17 cellular contexts compared by ENCODE assay signal in genomic region chr3:67674055-67674454, GRCh38. TPM values are rescaled to one million over a fixed set of nuclear protein-coding genes. Genes with fewer than 3 reads are reported as not detected.
DNase-seq lines count a peak whose midpoint lies in the region; ATAC-seq and TF ChIP-seq lines count a peak whose summit lies in the region.
"Had no signal": no experiment of that assay in that cellular context is flagged by ENCODE, and none has a peak within 500 bp of the region (broad histone marks: within the 10 kb centered on the region; RNA-seq: fewer than 3 reads in every experiment).

No MANE protein-coding gene starts in this region.

- no peak overlapping the region for H3K56ac ChIP-seq in H9 (ENCODE audit: insufficient read length, low read depth, low read length)

- H3T11ph ChIP-seq in H9 (ENCODE audit: low read length) = no peak overlapping the region

- ATAC-seq in effector memory CD8-positive, alpha-beta T cell (replicated peaks) = peak; percentile 80
- peak; percentile 29 for ATAC-seq in naive thymus-derived CD4-positive, alpha-beta T cell
- ATAC-seq in stimulated activated effector memory CD8-positive, alpha-beta T cell treated with anti-CD3 and anti-CD28 coated beads, Interleukin-12 subunit alpha, Interleukin-12 subunit beta, amount 100 ng/mL, for 72 hours = peak; percentile 50
- no peak for ATAC-seq in HG03439 (IDR thresholded peaks at IDR 0.05; ENCODE audit: unreplicated experiment)
- ATAC-seq: GM23338 had no signal

- H3K23me2 ChIP-seq in H9 (ENCODE audit: insufficient read length, low read depth, low read length, poor library complexity, severe bottlenecking) = no peaks in the 10 kb centered on the region

- H3K27ac ChIP-seq in H9 (ENCODE audit: insufficient read length, low read depth, low read length) = no peak overlapping the region
- no peak overlapping the region for H3K27ac ChIP-seq in naive thymus-derived CD4-positive, alpha-beta T cell (ENCODE audit: low read depth, low read length)

- H2BK5ac ChIP-seq in H9 (ENCODE audit: insufficient read length, low read length) = no peak overlapping the region

- H3K4me3 Mint-ChIP-seq in H9 = no peak overlapping the region
- peak overlapping the region in 1 of 2 donors; percentile 3 for H3K4me3 Mint-ChIP-seq in effector memory CD8-positive, alpha-beta T cell
- H3K4me3 Mint-ChIP-seq in naive thymus-derived CD4-positive, alpha-beta T cell = peak overlapping the region in 1 of 10 donors; percentile 30
- H3K4me3 Mint-ChIP-seq in stimulated activated effector memory CD8-positive, alpha-beta T cell treated with anti-CD3 and anti-CD28 coated beads, Interleukin-12 subunit alpha, Interleukin-12 subunit beta, amount 100 ng/mL, for 72 hours = no peak overlapping the region
- H3K4me3 Mint-ChIP-seq: CD4-positive, alpha-beta memory T cell; GM23338 had no signal

- no peak overlapping the region for H2BK12ac ChIP-seq in H9 (ENCODE audit: insufficient read length, low read depth, low read length)

- no peaks in the 10 kb centered on the region for H3K27me3 Mint-ChIP-seq in H9 (ENCODE audit: low read depth)
- no peaks in the 10 kb centered on the region for H3K27me3 Mint-ChIP-seq in effector memory CD8-positive, alpha-beta T cell
- H3K27me3 Mint-ChIP-seq in naive thymus-derived CD4-positive, alpha-beta T cell = no peaks in the 10 kb centered on the region
- H3K27me3 Mint-ChIP-seq: CD4-positive, alpha-beta memory T cell had no signal

- DNase-seq in H9 = no peak
- peak in 2 of 3 experiments; percentile 7 to 8 for DNase-seq in effector memory CD8-positive, alpha-beta T cell
- DNase-seq in naive thymus-derived CD4-positive, alpha-beta T cell = no peak
- DNase-seq in stimulated activated effector memory CD8-positive, alpha-beta T cell treated with anti-CD3 and anti-CD28 coated beads, Interleukin-12 subunit alpha, Interleukin-12 subunit beta, amount 100 ng/mL, for 72 hours (ENCODE audit: low spot score in 2 of 2) = no peak
- no peak for DNase-seq in stimulated activated CD8-positive, alpha-beta memory T cell treated with anti-CD3 and anti-CD28 coated beads, Interleukin-4, amount 100 ng/mL, for 48 hours
- DNase-seq in pons (ENCODE audit: low spot score) = no peak
- DNase-seq in lower leg skin (ENCODE audit: low spot score in 2 of 2) = no peak
- DNase-seq: C1 segment of cervical spinal cord; Calu3; CD4-positive, alpha-beta memory T cell; COR-L47; DMS53; DMS79 treated with DMSO at 0.1 percent for 48 hours; GF-D8; HCEC 1CT had no signal

- no peaks in the 10 kb centered on the region for H3K79me2 ChIP-seq in H9 (ENCODE audit: insufficient read depth, low read length)

- peaks cover 0 to 2% (median 0%) of the 10 kb centered on the region in 3 experiments; a peak in 4 of 7 replicates for H3K36me3 Mint-ChIP-seq in H9 (ENCODE audit: insufficient read depth in 1 of 3, low read depth in 3 of 3)
- H3K36me3 Mint-ChIP-seq in effector memory CD8-positive, alpha-beta T cell (ENCODE audit: insufficient read depth) = peaks cover 6% of the 10 kb centered on the region
- H3K36me3 Mint-ChIP-seq in naive thymus-derived CD4-positive, alpha-beta T cell = peaks cover 0 to 33% (median 20%) of the 10 kb centered on the region in 5 donors
- H3K36me3 Mint-ChIP-seq in stimulated activated effector memory CD8-positive, alpha-beta T cell treated with anti-CD3 and anti-CD28 coated beads, Interleukin-12 subunit alpha, Interleukin-12 subunit beta, amount 100 ng/mL, for 72 hours = no peaks in the 10 kb centered on the region

- H4K8ac ChIP-seq in H9 (replicated peaks; ENCODE audit: insufficient read length, low read depth, low read length) = no peak overlapping the region

- no peak overlapping the region for H3K4me2 ChIP-seq in H9 (ENCODE audit: insufficient read depth, insufficient read length, low read length)
- H3K4me2 ChIP-seq: GM23338 had no signal

- H2BK20ac ChIP-seq in H9 (ENCODE audit: low read depth, low read length, poor library complexity, severe bottlenecking) = no peak overlapping the region

- no peak overlapping the region for H4K5ac ChIP-seq in H9 (ENCODE audit: insufficient read length, low read depth, low read length)

- no CpG with 5 or more reads among the region's 4 CpGs for WGBS in H9 (ENCODE audit: extremely low coverage, insufficient read length, low lambda C conversion rate)
- 88 to 90% methylated on average over 4 of the region's 4 CpGs for WGBS in lower leg skin, 2 donors

- H3K4ac ChIP-seq in H9 (ENCODE audit: low read depth, low read length) = no peak overlapping the region

- no peaks in the 10 kb centered on the region for H3K36me3 ChIP-seq in naive thymus-derived CD4-positive, alpha-beta T cell (ENCODE audit: control insufficient read depth in 2 of 3, insufficient read depth in 3 of 3, low read length in 3 of 3)

- CTCF ChIA-PET in naive thymus-derived CD4-positive, alpha-beta T cell (lab: Charles Lee) = interaction anchor here (1.6 kb wide), 1 partner anchor 10 kb away, joined by 3 read pairs; no protein-coding TSS in a partner anchor

- no peak overlapping the region for H3K23ac ChIP-seq in H9 (ENCODE audit: insufficient read length, low read depth, low read length)

- POLR2A ChIA-PET in naive thymus-derived CD4-positive, alpha-beta T cell (lab: Charles Lee) = no interaction called here

- H3K9me3 Mint-ChIP-seq in H9 = peaks cover 0 to 4% of the 10 kb centered on the region in 2 experiments; a peak in 2 of 5 replicates
- H3K9me3 Mint-ChIP-seq in effector memory CD8-positive, alpha-beta T cell = peaks cover 3 to 8% of the 10 kb centered on the region in 2 donors
- peaks cover 0 to 10% (median 3%) of the 10 kb centered on the region in 11 donors for H3K9me3 Mint-ChIP-seq in naive thymus-derived CD4-positive, alpha-beta T cell
- peaks cover 3% of the 10 kb centered on the region for H3K9me3 Mint-ChIP-seq in stimulated activated effector memory CD8-positive, alpha-beta T cell treated with anti-CD3 and anti-CD28 coated beads, Interleukin-12 subunit alpha, Interleukin-12 subunit beta, amount 100 ng/mL, for 72 hours

- no peak overlapping the region for H2BK120ac ChIP-seq in H9 (ENCODE audit: low read depth, low read length, poor library complexity, severe bottlenecking)

- no peak overlapping the region for H4K91ac ChIP-seq in H9 (ENCODE audit: insufficient read length, low read depth, low read length)

- no peak overlapping the region for H2AK5ac ChIP-seq in H9 (ENCODE audit: insufficient read length, low read length)

- no peaks in the 10 kb centered on the region for H3K4me1 ChIP-seq in H9 (ENCODE audit: insufficient read depth, low read length)
- peaks cover 12 to 16% of the 10 kb centered on the region in 2 donors for H3K4me1 ChIP-seq in naive thymus-derived CD4-positive, alpha-beta T cell (ENCODE audit: control insufficient read depth in 2 of 2, insufficient read depth in 2 of 2, low read length in 2 of 2)

- no peak overlapping the region for H2BK15ac ChIP-seq in H9 (ENCODE audit: low read depth, low read length)

- H3K18ac ChIP-seq in H9 (ENCODE audit: insufficient read length, low read depth, low read length) = no peak overlapping the region

- H4K20me1 ChIP-seq in H9 (ENCODE audit: control insufficient read depth, insufficient read depth, insufficient read length) = no peaks in the 10 kb centered on the region

- TF ChIP-seq POLR2A in lower leg skin (IDR thresholded peaks at IDR 0.05) = no peak

- intact Hi-C loops in naive thymus-derived CD4-positive, alpha-beta T cell (cut with micrococcal nuclease) = no loop called here
- intact Hi-C loops in lower leg skin (cut with DNase I; ENCODE audit: low total_unique reads) = loop anchor here (10.0 kb wide), 1 partner anchor 411 kb away; no protein-coding TSS in a partner anchor

- peak overlapping the region in 2 of 3 experiments; percentile 28 to 38; a peak in 3 of 7 replicates for H3K27ac Mint-ChIP-seq in H9
- no peak overlapping the region for H3K27ac Mint-ChIP-seq in effector memory CD8-positive, alpha-beta T cell
- peak overlapping the region in 3 of 9 donors; percentile 10 to 47 (median 36) for H3K27ac Mint-ChIP-seq in naive thymus-derived CD4-positive, alpha-beta T cell
- no peak overlapping the region for H3K27ac Mint-ChIP-seq in stimulated activated effector memory CD8-positive, alpha-beta T cell treated with anti-CD3 and anti-CD28 coated beads, Interleukin-12 subunit alpha, Interleukin-12 subunit beta, amount 100 ng/mL, for 72 hours
- H3K27ac Mint-ChIP-seq: GM23338 had no signal

- TF ChIP-seq CTCF in H9 (conservative IDR thresholded peaks at IDR 0.05) = no peak
- no peak for TF ChIP-seq CTCF in lower leg skin (IDR thresholded peaks at IDR 0.05)

- H3K4me1 Mint-ChIP-seq in H9 = peaks cover 0 to under 1% of the 10 kb centered on the region in 2 experiments; a peak in 1 of 4 replicates
- H3K4me1 Mint-ChIP-seq in effector memory CD8-positive, alpha-beta T cell (ENCODE audit: low read depth in 2 of 2) = peaks cover 14 to 21% of the 10 kb centered on the region in 2 donors
- H3K4me1 Mint-ChIP-seq in naive thymus-derived CD4-positive, alpha-beta T cell = peaks cover 12 to 61% (median 44%) of the 10 kb centered on the region in 7 donors
- peaks cover 18% of the 10 kb centered on the region for H3K4me1 Mint-ChIP-seq in stimulated activated effector memory CD8-positive, alpha-beta T cell treated with anti-CD3 and anti-CD28 coated beads, Interleukin-12 subunit alpha, Interleukin-12 subunit beta, amount 100 ng/mL, for 72 hours
- H3K4me1 Mint-ChIP-seq: GM23338 had no signal

- no peak overlapping the region for H2AFZ ChIP-seq in H9 (ENCODE audit: low read length)
- H2AFZ ChIP-seq: GM23338 had no signal

- H3K27me3 ChIP-seq in H9 (ENCODE audit: insufficient read depth, low read length) = no peaks in the 10 kb centered on the region
- H3K27me3 ChIP-seq in naive thymus-derived CD4-positive, alpha-beta T cell (ENCODE audit: control insufficient read depth in 2 of 2, insufficient read depth in 2 of 2, low read length in 2 of 2) = no peaks in the 10 kb centered on the region

- H3K9me3 ChIP-seq in H9 (ENCODE audit: control insufficient read depth, low read depth, low read length) = no peaks in the 10 kb centered on the region
- H3K9me3 ChIP-seq in naive thymus-derived CD4-positive, alpha-beta T cell (ENCODE audit: control insufficient read depth in 2 of 3, low read length in 3 of 3) = no peaks in the 10 kb centered on the region

- no peak overlapping the region for H3K4me3 ChIP-seq in naive thymus-derived CD4-positive, alpha-beta T cell (ENCODE audit: low read length)
- no peak overlapping the region for H3K4me3 ChIP-seq in lower leg skin (ENCODE audit: low read depth, poor library complexity, severe bottlenecking)
- H3K4me3 ChIP-seq: GM23338 had no signal

- H3K79me1 ChIP-seq in H9 (ENCODE audit: insufficient read depth, low read depth, low read length, poor library complexity, severe bottlenecking) = no peaks in the 10 kb centered on the region

- no peak overlapping the region for H3K14ac ChIP-seq in H9 (ENCODE audit: insufficient read depth, low read length)

- no peak overlapping the region for H3K9ac ChIP-seq in H9 (ENCODE audit: extremely low read depth, insufficient read length, low read length)

RNA-seq across cellular contexts. Expression of gene SUCLG2, which starts 19.6 kb away (rescaled TPM):
- total RNA-seq in H9 (2021) (38.1 and 38.5 TPM in 2 replicates), lower leg skin (10 to 100 TPM; 38.7 to 42.9 (median 41.3) TPM)
- 10 to 100 TPM; 49.7 to 75.9 (median 61.4) TPM for total RNA-seq in naive thymus-derived CD4-positive, alpha-beta T cell
- polyA plus RNA-seq in naive thymus-derived CD4-positive, alpha-beta T cell = 10 to 100 TPM; 88.5 to 97.9 TPM

Comparison
In these comparisons a context has a peak if more than half of its experiments do, and no peak if none do; other contexts are left out.
1. DNase-seq: peak in effector memory CD8-positive, alpha-beta T cell (2 of 3); none in H9 (single experiment), naive thymus-derived CD4-positive, alpha-beta T cell (0 of 9), stimulated activated effector memory CD8-positive, alpha-beta T cell treated with anti-CD3 and anti-CD28 coated beads, Interleukin-12 subunit alpha, Interleukin-12 subunit beta, amount 100 ng/mL, for 72 hours (0 of 2), stimulated activated CD8-positive, alpha-beta memory T cell treated with anti-CD3 and anti-CD28 coated beads, Interleukin-4, amount 100 ng/mL, for 48 hours (single experiment), pons (single experiment) and lower leg skin (0 of 2).
2. H3K27ac Mint-ChIP-seq: peak in H9 (2 of 3); none in effector memory CD8-positive, alpha-beta T cell (0 of 2) and stimulated activated effector memory CD8-positive, alpha-beta T cell treated with anti-CD3 and anti-CD28 coated beads, Interleukin-12 subunit alpha, Interleukin-12 subunit beta, amount 100 ng/mL, for 72 hours (single experiment).